In the genomic region with DNA sequence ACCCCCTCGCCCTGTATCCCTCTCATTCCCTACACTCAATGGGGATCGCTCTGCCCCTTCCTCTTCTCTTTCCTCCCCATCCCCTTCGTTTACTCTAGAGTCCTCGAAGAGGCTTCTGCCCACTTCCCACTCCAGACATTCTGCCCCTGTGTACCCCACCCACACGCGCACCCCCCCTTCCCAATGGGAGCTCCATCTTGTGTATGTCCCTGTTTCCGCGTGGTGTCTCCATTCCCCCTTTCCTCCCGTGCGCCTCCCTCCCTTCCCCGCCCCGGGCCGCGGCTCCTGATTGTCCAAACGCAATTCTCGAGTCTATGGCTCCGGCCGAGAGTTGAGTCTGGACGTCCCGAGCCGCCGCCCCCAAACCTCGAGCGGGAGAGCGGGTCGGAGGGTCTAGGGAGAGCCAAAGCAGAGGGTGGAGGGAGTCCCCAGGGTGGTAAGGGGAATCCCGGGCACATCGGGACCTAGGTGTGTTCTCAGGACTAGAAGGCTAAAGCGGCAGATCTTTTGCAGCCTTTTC, we compare ENCODE assay signal across 8 cellular contexts. TPM values are rescaled to one million over a fixed set of nuclear protein-coding genes. Genes with fewer than 3 reads are reported as not detected.
DNase-seq lines count a peak whose midpoint lies in the region; ATAC-seq, FAIRE-seq and TF ChIP-seq lines count a peak whose summit lies in the region.

No MANE protein-coding gene starts in this region.

- intact Hi-C loops in colonic mucosa (cut with DNase I): no loop called here
- intact Hi-C loops in HepG2 (cut with micrococcal nuclease; ENCODE audit: unreplicated experiment): no loop called here
- intact Hi-C loops in testis (cut with DNase I; ENCODE audit: low total_unique reads): loop anchor here (10.0 kb wide), 1 partner anchor 107 kb away; a partner anchor contains a TSS

- ATAC-seq in HepG2 (peak; percentile 8), HG03097 (IDR thresholded peaks at IDR 0.05; ENCODE audit: low FRiP score, unreplicated experiment) (no peak)

- no peaks in the 10 kb centered on the region for H3K9me2 ChIP-seq in OCI-LY1 (ENCODE audit: low read depth, low read length)

- CTCF ChIA-PET in HepG2 (lab: Yijun Ruan, JAX; ENCODE audit: low intra/inter-chr PET ratio, low total read pairs): no interaction called here

- 0 out of 2 replicates have a peak, but pooled peaks cover 4% of the 10 kb centered on the region for H3F3A ChIP-seq in OCI-LY1 (ENCODE audit: insufficient read depth, low read length)

- H2AFZ ChIP-seq in OCI-LY1 (ENCODE audit: low read length) (no peak overlapping the region; the same call in 1 of the 2 replicates), HepG2 (ENCODE audit: low read length) (peak overlapping the region; percentile 6)

- H3K4me3 ChIP-seq in OCI-LY1 (ENCODE audit: low read depth, low read length, poor library complexity, severe bottlenecking) (peak overlapping the region; percentile 87), colonic mucosa (peak overlapping the region; percentile 81), HepG2 (replicated peaks in 1 of 3; ENCODE audit: insufficient read depth in 1 of 3, low read depth in 2 of 3, low read length in 3 of 3) (peak overlapping the region; percentile 90 to 93 (median 91)), testis (peak overlapping the region; percentile 87 to 98)

- no peak for TF ChIP-seq RAD21 in HepG2 (CRISPR knock-in tag; IDR thresholded peaks at IDR 0.05)

- in situ Hi-C loops in HepG2 (cut with HindIII; ENCODE audit: extremely low pct_ligation_motif_present, low pct_unique_long_range_greater_than_20kb) (loop anchor here (10.0 kb wide), 1 partner anchor 207 kb away; a partner anchor contains a TSS), GM13977 (cut with MboI; ENCODE audit: low pct_unique_long_range_greater_than_20kb, low sequenced_read_pairs, unreplicated experiment) (no loop called here)

- H3K27me3 ChIP-seq in OCI-LY1 (ENCODE audit: insufficient read depth, low read length): no peaks in the 10 kb centered on the region
- no peaks in the 10 kb centered on the region for H3K27me3 ChIP-seq in colonic mucosa
- no peaks in the 10 kb centered on the region; a peak in 1 of 5 replicates for H3K27me3 ChIP-seq in HepG2 (ENCODE audit: control insufficient read depth in 1 of 2, insufficient read depth in 2 of 2, low read length in 2 of 2)
- no peaks in the 10 kb centered on the region for H3K27me3 ChIP-seq in testis

- H3K4me1 ChIP-seq in OCI-LY1 (ENCODE audit: insufficient read depth, low read length, severe bottlenecking) (peaks cover 34% of the 10 kb centered on the region), colonic mucosa (peaks cover 4% of the 10 kb centered on the region), HepG2 (ENCODE audit: insufficient read depth, low read length) (peaks cover 58% of the 10 kb centered on the region), testis (peaks cover 26% of the 10 kb centered on the region)

- H3K27ac ChIP-seq in OCI-LY1 (ENCODE audit: low read depth, low read length, poor library complexity, severe bottlenecking) (peak overlapping the region; percentile 1), colonic mucosa (peak overlapping the region; percentile 85), HepG2 (ENCODE audit: extremely low read length, insufficient read depth, low read length) (peak overlapping the region; percentile 76), testis (peak overlapping the region; percentile 97 to 98)

- H3K4me2 ChIP-seq in OCI-LY1 (ENCODE audit: low read length) (peak overlapping the region; percentile 82), HepG2 (ENCODE audit: low read depth, low read length) (peak overlapping the region; percentile 87)

- BruUV-seq in HepG2 (replicated peaks; lab: Mats Ljungman, UMichigan): TSS peak; percentile 99

- DNase-seq in DMS79 treated with DMSO at 0.1 percent for 48 hours (lab: John Stamatoyannopoulos, UW) (peak; percentile 11), DMS79 (lab: John Stamatoyannopoulos, UW) (no peak), colonic mucosa (peak; percentile 64), HepG2 (ENCODE audit: low spot score) (no peak), testis (peak; percentile 35), GM13977 (ENCODE audit: low spot score) (no peak)

- no peak for TF ChIP-seq CTCF in OCI-LY1 (IDR thresholded peaks at IDR 0.05; ENCODE audit: low read length)
- TF ChIP-seq CTCF in colonic mucosa (IDR thresholded peaks at IDR 0.05): no peak
- no peak for TF ChIP-seq CTCF in HepG2 (CRISPR knock-in tag; IDR thresholded peaks at IDR 0.05)
- TF ChIP-seq CTCF in testis (IDR thresholded peaks at IDR 0.05): no peak
- TF ChIP-seq CTCF in GM13977 (IDR thresholded peaks at IDR 0.05; ENCODE audit: extremely low read depth, insufficient read depth, missing control alignments): no peak

- no peak for TF ChIP-seq POLR2A in HepG2 (IDR thresholded peaks at IDR 0.05; ENCODE audit: insufficient read depth in 1 of 2, low read depth in 2 of 2, low read length in 2 of 2)
- no peak for TF ChIP-seq POLR2A in testis (IDR thresholded peaks at IDR 0.05)

- TF ChIP-seq EP300 in HepG2 (IDR thresholded peaks at IDR 0.05; ENCODE audit: low read depth in 2 of 2, low read length in 2 of 2): no peak
- TF ChIP-seq EP300 in HepG2 (CRISPR knock-in tag; IDR thresholded peaks at IDR 0.05; ENCODE audit: borderline replicate concordance): no peak

- H3K9ac ChIP-seq in OCI-LY1 (ENCODE audit: low read length): peak overlapping the region; percentile 95
- H3K9ac ChIP-seq in colonic mucosa (ENCODE audit: low read depth in 2 of 2, low read length in 2 of 2): peak overlapping the region; percentile 96 to 99
- peak overlapping the region; percentile 94 for H3K9ac ChIP-seq in HepG2 (ENCODE audit: insufficient read depth, low read depth, low read length)

- no peak for FAIRE-seq in HepG2 (lab: Jason Lieb, UNC)

- H3K79me2 ChIP-seq in OCI-LY1 (ENCODE audit: insufficient read depth, low read length) (no peaks in the 10 kb centered on the region), HepG2 (ENCODE audit: insufficient read depth, low read length) (peaks cover 21% of the 10 kb centered on the region)

- H3K9me3 ChIP-seq in OCI-LY1 (ENCODE audit: low read length) (no peaks in the 10 kb centered on the region), colonic mucosa (no peaks in the 10 kb centered on the region), HepG2 (ENCODE audit: low read length) (no peaks in the 10 kb centered on the region), testis (no peaks in the 10 kb centered on the region)

- WGBS in HepG2 (ENCODE audit: low lambda C conversion rate): 9% methylated on average over 28 of the region's 29 CpGs
- 2% methylated on average over 23 to 29 of the region's 29 CpGs for WGBS in testis, 2 donors

- no peaks in the 10 kb centered on the region for H4K20me1 ChIP-seq in OCI-LY1 (ENCODE audit: insufficient read depth, low read length)
- peaks cover 10% of the 10 kb centered on the region; the same call in 1 of the 2 replicates for H4K20me1 ChIP-seq in HepG2 (ENCODE audit: insufficient read depth, low read length)

- H3K36me3 ChIP-seq in OCI-LY1 (ENCODE audit: insufficient read depth, low read length) (peaks cover 30% of the 10 kb centered on the region), colonic mucosa (no peaks in the 10 kb centered on the region), HepG2 (replicated peaks in 1 of 2; ENCODE audit: control insufficient read depth in 1 of 2, insufficient read depth in 2 of 2, low read length in 2 of 2) (peaks cover 6 to 24% of the 10 kb centered on the region in 2 experiments), testis (ENCODE audit: low read depth, missing control alignments) (no peaks in the 10 kb centered on the region)

- POLR2A ChIA-PET in HepG2 (lab: Yijun Ruan, JAX): interaction anchor here (1.0 to 3.2 kb wide), 11 partner anchors 8 to 236 kb away, joined by 3 to 33 read pairs (median 8); a partner anchor contains a TSS

RNA-seq across cellular contexts. Expression of a gene that starts 0.7 kb away (rescaled TPM):
- total RNA-seq in colonic mucosa: 10 to 100 TPM; 24.8 to 30.9 TPM
- 19.8 and 23.9 TPM in 2 replicates for total RNA-seq in HepG2 (2016; rRNA removed; fragmentation: Illumina TruSeq; extraction: Trizol)
- 10.0 and 10.7 TPM in 2 replicates for total RNA-seq in HepG2 (2016; cell fraction: cytosol; rRNA removed; fragmentation: Illumina TruSeq; extraction: Trizol; ENCODE audit: low read depth)
- 18.4 and 25.4 TPM in 2 replicates for total RNA-seq in HepG2 (2016; cell fraction: insoluble cytoplasmic fraction; rRNA removed; fragmentation: Illumina TruSeq; extraction: Trizol)
- total RNA-seq in HepG2 (2016; cell fraction: membrane; rRNA removed; fragmentation: Illumina TruSeq; extraction: Trizol): 17.3 and 21.2 TPM in 2 replicates
- total RNA-seq in HepG2 (2016; cell fraction: nucleus; rRNA removed; fragmentation: Illumina TruSeq; extraction: Trizol): 12.2 and 16.1 TPM in 2 replicates
- polyA plus RNA-seq in HepG2 (2011; rRNA removed): 33.6 and 42.9 TPM in 2 replicates
- 23.2 and 29.0 TPM in 2 replicates for polyA plus RNA-seq in HepG2 (2011; cell fraction: cytosol; rRNA removed)
- polyA plus RNA-seq in HepG2 (2011; cell fraction: nucleus; rRNA removed): 93.0 and 104 TPM in 2 replicates
- polyA plus RNA-seq in HepG2 (2012): 32.2 and 34.6 TPM in 2 replicates
- polyA plus RNA-seq in HepG2 (2016; cell fraction: cytosol; fragmentation: Illumina TruSeq; extraction: Trizol; ENCODE audit: low read depth): 14.4 and 19.7 TPM in 2 replicates
- 31.5 and 40.1 TPM in 2 replicates for polyA plus RNA-seq in HepG2 (2016; cell fraction: insoluble cytoplasmic fraction; fragmentation: Illumina TruSeq; extraction: Trizol; ENCODE audit: low read depth)
- 23.8 and 28.0 TPM in 2 replicates for polyA plus RNA-seq in HepG2 (2016; cell fraction: membrane; fragmentation: Illumina TruSeq; extraction: Trizol; ENCODE audit: low read depth)
- polyA plus RNA-seq in HepG2 (2016; cell fraction: nucleus; fragmentation: Illumina TruSeq; extraction: Trizol; ENCODE audit: insufficient read depth, low read depth): 56.0 and 58.2 TPM in 2 replicates
- 22.4 and 30.2 TPM in 2 replicates for polyA minus RNA-seq in HepG2 (2011; rRNA and poly(A)+ RNA removed; ENCODE audit: low replicate concordance)
- 10.9 and 13.5 TPM in 2 replicates for polyA minus RNA-seq in HepG2 (2011; cell fraction: cytosol; rRNA and poly(A)+ RNA removed)
- polyA minus RNA-seq in HepG2 (2011; cell fraction: nucleus; rRNA and poly(A)+ RNA removed): 8.4 and 9.9 TPM in 2 replicates
- 10 to 100 TPM; 36.2 to 38.0 TPM for total RNA-seq in testis
- 60.2 TPM for polyA plus RNA-seq in testis (ENCODE audit: insufficient read depth, low read depth, low replicate concordance)

RNA-seq across cellular contexts. Expression of a gene that starts 3.2 kb away (rescaled TPM):
- total RNA-seq in colonic mucosa (10 to 100 TPM; 13.0 to 23.7 TPM), HepG2 (2016; rRNA removed; fragmentation: Illumina TruSeq; extraction: Trizol) (12.6 and 13.5 TPM in 2 replicates), testis (10 to 100 TPM; 25.4 to 26.3 TPM)
- total RNA-seq in HepG2 (2016; cell fraction: cytosol; rRNA removed; fragmentation: Illumina TruSeq; extraction: Trizol; ENCODE audit: low read depth): 2.7 and 4.8 TPM in 2 replicates
- 13.4 and 15.0 TPM in 2 replicates for total RNA-seq in HepG2 (2016; cell fraction: insoluble cytoplasmic fraction; rRNA removed; fragmentation: Illumina TruSeq; extraction: Trizol)
- 5.0 TPM in 2 replicates for total RNA-seq in HepG2 (2016; cell fraction: membrane; rRNA removed; fragmentation: Illumina TruSeq; extraction: Trizol)
- 6.0 and 8.0 TPM in 2 replicates for total RNA-seq in HepG2 (2016; cell fraction: nucleus; rRNA removed; fragmentation: Illumina TruSeq; extraction: Trizol)
- polyA plus RNA-seq in HepG2 (2011; rRNA removed) (20.1 and 21.6 TPM in 2 replicates), testis (ENCODE audit: insufficient read depth, low read depth, low replicate concordance) (11.2 TPM)
- 25.2 and 35.5 TPM in 2 replicates for polyA plus RNA-seq in HepG2 (2011; cell fraction: cytosol; rRNA removed)
- 57.9 and 67.9 TPM in 2 replicates for polyA plus RNA-seq in HepG2 (2011; cell fraction: nucleus; rRNA removed)
- polyA plus RNA-seq in HepG2 (2012): 10.8 and 13.9 TPM in 2 replicates
- 3.8 and 4.0 TPM in 2 replicates for polyA plus RNA-seq in HepG2 (2016; cell fraction: cytosol; fragmentation: Illumina TruSeq; extraction: Trizol; ENCODE audit: low read depth)
- 14.2 and 14.6 TPM in 2 replicates for polyA plus RNA-seq in HepG2 (2016; cell fraction: insoluble cytoplasmic fraction; fragmentation: Illumina TruSeq; extraction: Trizol; ENCODE audit: low read depth)
- polyA plus RNA-seq in HepG2 (2016; cell fraction: membrane; fragmentation: Illumina TruSeq; extraction: Trizol; ENCODE audit: low read depth): 4.5 and 4.8 TPM in 2 replicates
- polyA plus RNA-seq in HepG2 (2016; cell fraction: nucleus; fragmentation: Illumina TruSeq; extraction: Trizol; ENCODE audit: insufficient read depth, low read depth): 12.8 and 15.0 TPM in 2 replicates
- polyA minus RNA-seq in HepG2 (2011; rRNA and poly(A)+ RNA removed; ENCODE audit: low replicate concordance): 12.8 and 27.4 TPM in 2 replicates
- 4.9 and 5.1 TPM in 2 replicates for polyA minus RNA-seq in HepG2 (2011; cell fraction: cytosol; rRNA and poly(A)+ RNA removed)
- polyA minus RNA-seq in HepG2 (2011; cell fraction: nucleus; rRNA and poly(A)+ RNA removed): 4.2 and 5.5 TPM in 2 replicates

RNA-seq across cellular contexts. Expression of a gene that starts 7.0 kb away (rescaled TPM):
- total RNA-seq in colonic mucosa: 100 to 1,000 TPM; 170 to 212 TPM
- total RNA-seq in HepG2 (2016; rRNA removed; fragmentation: Illumina TruSeq; extraction: Trizol): 127 and 229 TPM in 2 replicates
- total RNA-seq in HepG2 (2016; cell fraction: cytosol; rRNA removed; fragmentation: Illumina TruSeq; extraction: Trizol; ENCODE audit: low read depth): 25.4 and 28.2 TPM in 2 replicates
- 117 and 245 TPM in 2 replicates for total RNA-seq in HepG2 (2016; cell fraction: insoluble cytoplasmic fraction; rRNA removed; fragmentation: Illumina TruSeq; extraction: Trizol)
- 69.2 and 73.5 TPM in 2 replicates for total RNA-seq in HepG2 (2016; cell fraction: membrane; rRNA removed; fragmentation: Illumina TruSeq; extraction: Trizol)
- total RNA-seq in HepG2 (2016; cell fraction: nucleus; rRNA removed; fragmentation: Illumina TruSeq; extraction: Trizol): 168 and 183 TPM in 2 replicates
- polyA plus RNA-seq in HepG2 (2011; rRNA removed): 142 and 181 TPM in 2 replicates
- 156 and 173 TPM in 2 replicates for polyA plus RNA-seq in HepG2 (2011; cell fraction: cytosol; rRNA removed)
- 155 and 160 TPM in 2 replicates for polyA plus RNA-seq in HepG2 (2011; cell fraction: nucleus; rRNA removed)
- 179 and 194 TPM in 2 replicates for polyA plus RNA-seq in HepG2 (2012)
- polyA plus RNA-seq in HepG2 (2016; cell fraction: cytosol; fragmentation: Illumina TruSeq; extraction: Trizol; ENCODE audit: low read depth): 25.6 and 28.5 TPM in 2 replicates
- polyA plus RNA-seq in HepG2 (2016; cell fraction: insoluble cytoplasmic fraction; fragmentation: Illumina TruSeq; extraction: Trizol; ENCODE audit: low read depth): 134 and 143 TPM in 2 replicates
- polyA plus RNA-seq in HepG2 (2016; cell fraction: membrane; fragmentation: Illumina TruSeq; extraction: Trizol; ENCODE audit: low read depth): 52.6 and 58.2 TPM in 2 replicates
- polyA plus RNA-seq in HepG2 (2016; cell fraction: nucleus; fragmentation: Illumina TruSeq; extraction: Trizol; ENCODE audit: insufficient read depth, low read depth): 338 and 345 TPM in 2 replicates
- 85.7 and 161 TPM in 2 replicates for polyA minus RNA-seq in HepG2 (2011; rRNA and poly(A)+ RNA removed; ENCODE audit: low replicate concordance)
- 54.5 and 56.6 TPM in 2 replicates for polyA minus RNA-seq in HepG2 (2011; cell fraction: cytosol; rRNA and poly(A)+ RNA removed)
- polyA minus RNA-seq in HepG2 (2011; cell fraction: nucleus; rRNA and poly(A)+ RNA removed): 68.1 and 69.5 TPM in 2 replicates
- 10 to 100 TPM; 79.1 to 85.7 TPM for total RNA-seq in testis
- 87.7 TPM for polyA plus RNA-seq in testis (ENCODE audit: insufficient read depth, low read depth, low replicate concordance)

RNA-seq across cellular contexts. Expression of a gene that starts 7.2 kb away (rescaled TPM):
- total RNA-seq in colonic mucosa (10 to 100 TPM; 33.4 to 36.3 TPM), HepG2 (2016; rRNA removed; fragmentation: Illumina TruSeq; extraction: Trizol) (21.2 and 26.7 TPM in 2 replicates), testis (10 to 100 TPM; 42.9 to 47.3 TPM)
- 7.7 and 9.8 TPM in 2 replicates for total RNA-seq in HepG2 (2016; cell fraction: cytosol; rRNA removed; fragmentation: Illumina TruSeq; extraction: Trizol; ENCODE audit: low read depth)
- total RNA-seq in HepG2 (2016; cell fraction: insoluble cytoplasmic fraction; rRNA removed; fragmentation: Illumina TruSeq; extraction: Trizol): 20.4 and 25.8 TPM in 2 replicates
- 11.0 and 11.2 TPM in 2 replicates for total RNA-seq in HepG2 (2016; cell fraction: membrane; rRNA removed; fragmentation: Illumina TruSeq; extraction: Trizol)
- 24.9 and 30.1 TPM in 2 replicates for total RNA-seq in HepG2 (2016; cell fraction: nucleus; rRNA removed; fragmentation: Illumina TruSeq; extraction: Trizol)
- polyA plus RNA-seq in HepG2 (2011; rRNA removed) (55.7 and 62.8 TPM in 2 replicates), testis (ENCODE audit: insufficient read depth, low read depth, low replicate concordance) (45.2 TPM)
- 21.7 and 25.1 TPM in 2 replicates for polyA plus RNA-seq in HepG2 (2011; cell fraction: cytosol; rRNA removed)
- polyA plus RNA-seq in HepG2 (2011; cell fraction: nucleus; rRNA removed): 251 and 306 TPM in 2 replicates
- polyA plus RNA-seq in HepG2 (2012): 33.2 and 34.8 TPM in 2 replicates
- polyA plus RNA-seq in HepG2 (2016; cell fraction: cytosol; fragmentation: Illumina TruSeq; extraction: Trizol; ENCODE audit: low read depth): 3.4 and 3.5 TPM in 2 replicates
- polyA plus RNA-seq in HepG2 (2016; cell fraction: insoluble cytoplasmic fraction; fragmentation: Illumina TruSeq; extraction: Trizol; ENCODE audit: low read depth): 18.6 and 21.0 TPM in 2 replicates
- 8.2 and 8.4 TPM in 2 replicates for polyA plus RNA-seq in HepG2 (2016; cell fraction: membrane; fragmentation: Illumina TruSeq; extraction: Trizol; ENCODE audit: low read depth)
- polyA plus RNA-seq in HepG2 (2016; cell fraction: nucleus; fragmentation: Illumina TruSeq; extraction: Trizol; ENCODE audit: insufficient read depth, low read depth): 78.6 and 88.5 TPM in 2 replicates
- polyA minus RNA-seq in HepG2 (2011; rRNA and poly(A)+ RNA removed; ENCODE audit: low replicate concordance): 62.6 and 66.8 TPM in 2 replicates
- polyA minus RNA-seq in HepG2 (2011; cell fraction: cytosol; rRNA and poly(A)+ RNA removed): 16.9 and 17.9 TPM in 2 replicates
- 41.4 and 51.2 TPM in 2 replicates for polyA minus RNA-seq in HepG2 (2011; cell fraction: nucleus; rRNA and poly(A)+ RNA removed)

RNA-seq across cellular contexts. Expression of a gene that starts 15.4 kb away (rescaled TPM):
- under 1 TPM; 0.13 to 0.44 TPM for total RNA-seq in colonic mucosa
- total RNA-seq in HepG2 (2016; rRNA removed; fragmentation: Illumina TruSeq; extraction: Trizol): 0.29 and 0.55 TPM in 2 replicates
- 0.10 TPM in 1 of 2 replicates, not detected in the other for total RNA-seq in HepG2 (2016; cell fraction: cytosol; rRNA removed; fragmentation: Illumina TruSeq; extraction: Trizol; ENCODE audit: low read depth)
- 0.12 and 0.67 TPM in 2 replicates for total RNA-seq in HepG2 (2016; cell fraction: insoluble cytoplasmic fraction; rRNA removed; fragmentation: Illumina TruSeq; extraction: Trizol)
- 0.45 TPM in 1 of 2 replicates, not detected in the other for total RNA-seq in HepG2 (2016; cell fraction: membrane; rRNA removed; fragmentation: Illumina TruSeq; extraction: Trizol)
- 1.0 and 1.1 TPM in 2 replicates for total RNA-seq in HepG2 (2016; cell fraction: nucleus; rRNA removed; fragmentation: Illumina TruSeq; extraction: Trizol)
- polyA plus RNA-seq in HepG2 (2011; rRNA removed): 0.55 and 0.73 TPM in 2 replicates
- polyA plus RNA-seq in HepG2 (2011; cell fraction: cytosol; rRNA removed): 0.13 and 0.18 TPM in 2 replicates
- polyA plus RNA-seq in HepG2 (2011; cell fraction: nucleus; rRNA removed): 5.9 and 6.2 TPM in 2 replicates
- 0.97 and 1.9 TPM in 2 replicates for polyA plus RNA-seq in HepG2 (2012)
- 0.21 and 0.24 TPM in 2 replicates for polyA plus RNA-seq in HepG2 (2016; cell fraction: cytosol; fragmentation: Illumina TruSeq; extraction: Trizol; ENCODE audit: low read depth)
- 0.15 and 0.42 TPM in 2 replicates for polyA plus RNA-seq in HepG2 (2016; cell fraction: insoluble cytoplasmic fraction; fragmentation: Illumina TruSeq; extraction: Trizol; ENCODE audit: low read depth)
- polyA plus RNA-seq in HepG2 (2016; cell fraction: membrane; fragmentation: Illumina TruSeq; extraction: Trizol; ENCODE audit: low read depth): 0.21 TPM in 2 replicates
- 3.7 and 4.5 TPM in 2 replicates for polyA plus RNA-seq in HepG2 (2016; cell fraction: nucleus; fragmentation: Illumina TruSeq; extraction: Trizol; ENCODE audit: insufficient read depth, low read depth)
- polyA minus RNA-seq in HepG2 (2011; rRNA and poly(A)+ RNA removed; ENCODE audit: low replicate concordance): 0.20 and 1.1 TPM in 2 replicates
- 0.44 TPM in 1 of 2 replicates, not detected in the other for polyA minus RNA-seq in HepG2 (2011; cell fraction: cytosol; rRNA and poly(A)+ RNA removed)
- polyA minus RNA-seq in HepG2 (2011; cell fraction: nucleus; rRNA and poly(A)+ RNA removed): 0.52 and 0.75 TPM in 2 replicates
- 1 to 10 TPM; 8.6 to 8.8 TPM for total RNA-seq in testis
- polyA plus RNA-seq in testis (ENCODE audit: insufficient read depth, low read depth, low replicate concordance): 8.2 TPM

Comparison
In these comparisons a context has a peak if more than half of its experiments do, and no peak if none do; other contexts are left out.
1. DNase-seq: peak in DMS79 treated with DMSO at 0.1 percent for 48 hours (single experiment), colonic mucosa (single experiment) and testis (single experiment); none in DMS79 (single experiment), HepG2 (single experiment) and GM13977 (single experiment).
2. H3K27ac ChIP-seq: peak in every context shown above with its lines; median percentile 98 in testis; 85 in colonic mucosa; 76 in HepG2; 1 in OCI-LY1.
3. Peak in every context shown above with its lines, with median percentiles within 50 percentile points of each other: H3K4me3 ChIP-seq and H3K9ac ChIP-seq.